In genomic region chr12:113267621-113268020, GRCh38 we compare ENCODE assay signal across 20 cellular contexts. TPM values are rescaled to one million over a fixed set of nuclear protein-coding genes. Genes with fewer than 3 reads are reported as not detected.
DNase-seq lines count a peak whose midpoint lies in the region; ATAC-seq and TF ChIP-seq lines count a peak whose summit lies in the region.
"Had no signal": no experiment of that assay in that cellular context is flagged by ENCODE, and none has a peak within 500 bp of the region (broad histone marks: within the 10 kb centered on the region; RNA-seq: fewer than 3 reads in every experiment).

No MANE protein-coding gene starts in this region.

- peaks cover 30% of the 10 kb centered on the region for H3K36me3 Mint-ChIP-seq in activated CD8-positive, alpha-beta T cell treated with anti-CD3 and anti-CD28 coated beads, Interleukin-2, amount 10 ng/mL, durations not matched to agents 7 days and 5 days (ENCODE audit: low read depth)
- peaks cover 53% of the 10 kb centered on the region for H3K36me3 Mint-ChIP-seq in activated CD8-positive, alpha-beta T cell treated with anti-CD3 and anti-CD28 coated beads for 36 hours (ENCODE audit: low read depth)

- CTCF ChIA-PET in activated CD8-positive, alpha-beta T cell treated with anti-CD3 and anti-CD28 coated beads, Interleukin-2, amount 10 ng/mL, durations not matched to agents 7 days and 5 days (lab: Charles Lee), result no interaction called here
- CTCF ChIA-PET in activated CD8-positive, alpha-beta T cell treated with anti-CD3 and anti-CD28 coated beads for 36 hours (lab: Charles Lee), result no interaction called here

- TF ChIP-seq POLR2A in Peyer's patch (IDR thresholded peaks at IDR 0.05), result no peak

- intact Hi-C loops in activated CD8-positive, alpha-beta T cell treated with anti-CD3 and anti-CD28 coated beads for 36 hours (cut with micrococcal nuclease), result no loop called here
- intact Hi-C loops in posterior vena cava (cut with DNase I), result no loop called here
- intact Hi-C loops in psoas muscle (cut with DNase I), result no loop called here

- H3K27me3 ChIP-seq in Peyer's patch (no peaks in the 10 kb centered on the region), esophagus (ENCODE audit: control insufficient read depth in 1 of 2, insufficient read depth in 2 of 2, low read length in 2 of 2) (no peaks in the 10 kb centered on the region), psoas muscle (ENCODE audit: insufficient read depth in 3 of 3, low read length in 2 of 3) (no peaks in the 10 kb centered on the region), smooth muscle cell (ENCODE audit: low read depth) (no peaks in the 10 kb centered on the region), SJCRH30 (no peaks in the 10 kb centered on the region)

- peaks cover 0 to 71% (median 0%) of the 10 kb centered on the region in 3 donors for H3K36me3 ChIP-seq in Peyer's patch
- peaks cover 6 to 42% of the 10 kb centered on the region in 2 donors for H3K36me3 ChIP-seq in esophagus (ENCODE audit: control insufficient read depth in 2 of 2, insufficient read depth in 2 of 2, low read length in 1 of 2)
- peaks cover 0 to 66% of the 10 kb centered on the region in 2 donors for H3K36me3 ChIP-seq in psoas muscle (ENCODE audit: insufficient read depth in 1 of 2, low read depth in 1 of 2)
- H3K36me3 ChIP-seq in smooth muscle cell (ENCODE audit: low read depth), result no peaks in the 10 kb centered on the region
- H3K36me3 ChIP-seq in SJCRH30, result no peaks in the 10 kb centered on the region

- ATAC-seq in activated CD8-positive, alpha-beta T cell treated with anti-CD3 and anti-CD28 coated beads, Interleukin-2, amount 10 ng/mL, durations not matched to agents 7 days and 5 days, result no peak
- ATAC-seq in activated CD8-positive, alpha-beta T cell treated with anti-CD3 and anti-CD28 coated beads for 36 hours, result no peak
- ATAC-seq in psoas muscle, result no peak
- ATAC-seq: HepG2 had no signal

- H3K79me2 ChIP-seq in smooth muscle cell (ENCODE audit: low read depth), result no peaks in the 10 kb centered on the region

- H3K9ac ChIP-seq in smooth muscle cell (ENCODE audit: low read depth), result no peak overlapping the region

- H2AFZ ChIP-seq in smooth muscle cell (ENCODE audit: low read depth), result no peak overlapping the region

- TF ChIP-seq CTCF in activated CD8-positive, alpha-beta T cell treated with anti-CD3 and anti-CD28 coated beads for 36 hours (IDR thresholded peaks at IDR 0.05), result no peak
- TF ChIP-seq CTCF in Peyer's patch (IDR thresholded peaks at IDR 0.05), result no peak
- no peak for TF ChIP-seq CTCF in psoas muscle (IDR thresholded peaks at IDR 0.05)
- no peak for TF ChIP-seq CTCF in smooth muscle cell (IDR thresholded peaks at IDR 0.05; ENCODE audit: borderline replicate concordance, insufficient read depth, poor library complexity, severe bottlenecking)

- H3K9me3 Mint-ChIP-seq in activated CD8-positive, alpha-beta T cell treated with anti-CD3 and anti-CD28 coated beads, Interleukin-2, amount 10 ng/mL, durations not matched to agents 7 days and 5 days (ENCODE audit: insufficient read depth), result no peaks in the 10 kb centered on the region
- no peaks in the 10 kb centered on the region for H3K9me3 Mint-ChIP-seq in activated CD8-positive, alpha-beta T cell treated with anti-CD3 and anti-CD28 coated beads for 36 hours

- peaks cover 15% of the 10 kb centered on the region for H3F3A ChIP-seq in smooth muscle cell (ENCODE audit: low read depth)

- no peak for DNase-seq in activated CD8-positive, alpha-beta T cell treated with anti-CD3 and anti-CD28 coated beads, Interleukin-2, amount 10 ng/mL, durations not matched to agents 7 days and 5 days
- DNase-seq in activated CD8-positive, alpha-beta T cell treated with anti-CD3 and anti-CD28 coated beads for 36 hours, result no peak
- peak in 2 of 3 donors; percentile 71 to 75 for DNase-seq in Peyer's patch
- DNase-seq in posterior vena cava (ENCODE audit: low spot score), result peak; percentile 59
- DNase-seq in psoas muscle, result no peak
- DNase-seq in smooth muscle cell (lab: John Stamatoyannopoulos, UW; ENCODE audit: unreplicated experiment), result no peak
- no peak for DNase-seq in SJCRH30
- DNase-seq: 8988T, DMS79 treated with DMSO at 0.1 percent for 48 hours, KBM-7, NCI-H1105 treated with DMSO at 0.1 percent for 48 hours, NCI-H187, NCI-H2107, NCI-H510A treated with DMSO at 0.1 percent for 48 hours, NCI-H774, OCI-M1 had no signal

- POLR2A ChIA-PET in activated CD8-positive, alpha-beta T cell treated with anti-CD3 and anti-CD28 coated beads, Interleukin-2, amount 10 ng/mL, durations not matched to agents 7 days and 5 days (lab: Charles Lee), result no interaction called here
- POLR2A ChIA-PET in activated CD8-positive, alpha-beta T cell treated with anti-CD3 and anti-CD28 coated beads for 36 hours (lab: Charles Lee), result no interaction called here

- H3K27ac ChIP-seq in Peyer's patch (peak overlapping the region in 1 of 4 donors; percentile 61), esophagus (ENCODE audit: low read depth in 2 of 2, low read length in 1 of 2) (peak overlapping the region; percentile 43 to 84), psoas muscle (no peak overlapping the region), smooth muscle cell (ENCODE audit: low read depth) (no peak overlapping the region), SJCRH30 (no peak overlapping the region)
- H3K27ac ChIP-seq: RWPE1 had no signal

- no peaks in the 10 kb centered on the region for H4K20me1 ChIP-seq in smooth muscle cell (ENCODE audit: low read depth)

- 76 to 81% methylated on average over 7 of the region's 7 CpGs for WGBS in esophagus, 2 donors
- WGBS in psoas muscle, 3 donors, result 84 to 95% (median 89%) methylated on average over 7 of the region's 7 CpGs
- WGBS in smooth muscle cell (ENCODE audit: low lambda C conversion rate), result 98% methylated on average over 7 of the region's 7 CpGs

- peaks cover 0 to 7% (median 0%) of the 10 kb centered on the region in 4 donors for H3K4me1 ChIP-seq in Peyer's patch
- peaks cover 1 to 17% of the 10 kb centered on the region in 2 donors for H3K4me1 ChIP-seq in esophagus (ENCODE audit: control insufficient read depth in 2 of 2, insufficient read depth in 2 of 2, low read length in 1 of 2)
- peaks cover 24% of the 10 kb centered on the region for H3K4me1 ChIP-seq in psoas muscle
- H3K4me1 ChIP-seq in smooth muscle cell (ENCODE audit: low read depth), result no peaks in the 10 kb centered on the region
- peaks cover 9% of the 10 kb centered on the region for H3K4me1 ChIP-seq in SJCRH30

- H3K9me3 ChIP-seq in Peyer's patch (no peaks in the 10 kb centered on the region), esophagus (ENCODE audit: control insufficient read depth in 2 of 2, insufficient read depth in 1 of 2, low read depth in 1 of 2, low read length in 1 of 2) (no peaks in the 10 kb centered on the region), psoas muscle (no peaks in the 10 kb centered on the region), smooth muscle cell (replicated peaks; ENCODE audit: low read depth) (no peaks in the 10 kb centered on the region), SJCRH30 (replicated peaks) (no peaks in the 10 kb centered on the region)

- peak overlapping the region; percentile 39 for H3K27ac Mint-ChIP-seq in activated CD8-positive, alpha-beta T cell treated with anti-CD3 and anti-CD28 coated beads, Interleukin-2, amount 10 ng/mL, durations not matched to agents 7 days and 5 days
- no peak overlapping the region for H3K27ac Mint-ChIP-seq in activated CD8-positive, alpha-beta T cell treated with anti-CD3 and anti-CD28 coated beads for 36 hours

- no peak overlapping the region for H3K4me2 ChIP-seq in smooth muscle cell

- peaks cover 22% of the 10 kb centered on the region for H3K4me1 Mint-ChIP-seq in activated CD8-positive, alpha-beta T cell treated with anti-CD3 and anti-CD28 coated beads, Interleukin-2, amount 10 ng/mL, durations not matched to agents 7 days and 5 days (ENCODE audit: low read depth)
- peaks cover 27% of the 10 kb centered on the region for H3K4me1 Mint-ChIP-seq in activated CD8-positive, alpha-beta T cell treated with anti-CD3 and anti-CD28 coated beads for 36 hours (ENCODE audit: low read depth)

- H3K4me3 ChIP-seq in Peyer's patch (no peak overlapping the region), esophagus (ENCODE audit: low read depth in 1 of 2, low read length in 2 of 2) (no peak overlapping the region), psoas muscle (no peak overlapping the region), smooth muscle cell (no peak overlapping the region), SJCRH30 (no peak overlapping the region)

- H3K4me3 Mint-ChIP-seq in activated CD8-positive, alpha-beta T cell treated with anti-CD3 and anti-CD28 coated beads, Interleukin-2, amount 10 ng/mL, durations not matched to agents 7 days and 5 days, result no peak overlapping the region
- H3K4me3 Mint-ChIP-seq in activated CD8-positive, alpha-beta T cell treated with anti-CD3 and anti-CD28 coated beads for 36 hours, result no peak overlapping the region
- H3K4me3 Mint-ChIP-seq: CD14-positive monocyte had no signal

- H3K27me3 Mint-ChIP-seq in activated CD8-positive, alpha-beta T cell treated with anti-CD3 and anti-CD28 coated beads, Interleukin-2, amount 10 ng/mL, durations not matched to agents 7 days and 5 days (ENCODE audit: low read depth), result no peaks in the 10 kb centered on the region
- H3K27me3 Mint-ChIP-seq in activated CD8-positive, alpha-beta T cell treated with anti-CD3 and anti-CD28 coated beads for 36 hours, result no peaks in the 10 kb centered on the region

RNA-seq across cellular contexts. Expression of gene TPCN1, which starts 46.4 kb away (rescaled TPM):
- total RNA-seq in activated CD8-positive, alpha-beta T cell treated with anti-CD3 and anti-CD28 coated beads, Interleukin-2, amount 10 ng/mL, durations not matched to agents 7 days and 5 days, result 10 to 100 TPM; 13.7 to 16.1 TPM
- total RNA-seq in activated CD8-positive, alpha-beta T cell treated with anti-CD3 and anti-CD28 coated beads for 36 hours, result 10 to 100 TPM; 29.9 to 33.5 TPM
- total RNA-seq in Peyer's patch (100 to 1,000 TPM in 3 of 4 donors, 10 to 100 TPM in 1; 66.7 to 199 (median 112) TPM), posterior vena cava (10 to 100 TPM; 28.8 to 50.8 TPM), psoas muscle (10 to 100 TPM; 24.9 to 36.2 (median 27.0) TPM), smooth muscle cell (12.1 and 12.9 TPM in 2 replicates)
- polyA plus RNA-seq in esophagus (10 to 100 TPM; 30.9 to 57.6 TPM), psoas muscle (10 to 100 TPM in 2 of 3 donors, 1 to 10 TPM in 1; 7.6 to 33.7 (median 18.2) TPM), smooth muscle cell (29.2 and 29.6 TPM in 2 replicates)
- total RNA-seq in SJCRH30 (2014; rRNA removed; shearing (Covaris generic)), result 14.3 and 18.4 TPM in 2 replicates

Comparison
In these comparisons a context has a peak if more than half of its experiments do, and no peak if none do; other contexts are left out.
1. DNase-seq: peak in Peyer's patch (2 of 3) and posterior vena cava (single experiment); none in activated CD8-positive, alpha-beta T cell treated with anti-CD3 and anti-CD28 coated beads, Interleukin-2, amount 10 ng/mL, durations not matched to agents 7 days and 5 days (single experiment), activated CD8-positive, alpha-beta T cell treated with anti-CD3 and anti-CD28 coated beads for 36 hours (single experiment), psoas muscle (0 of 2), smooth muscle cell (single experiment) and SJCRH30 (0 of 2).
2. H3K27ac ChIP-seq: peak in esophagus (2 of 2); none in psoas muscle (single experiment), smooth muscle cell (single experiment) and SJCRH30 (single experiment).